In the genomic region with DNA sequence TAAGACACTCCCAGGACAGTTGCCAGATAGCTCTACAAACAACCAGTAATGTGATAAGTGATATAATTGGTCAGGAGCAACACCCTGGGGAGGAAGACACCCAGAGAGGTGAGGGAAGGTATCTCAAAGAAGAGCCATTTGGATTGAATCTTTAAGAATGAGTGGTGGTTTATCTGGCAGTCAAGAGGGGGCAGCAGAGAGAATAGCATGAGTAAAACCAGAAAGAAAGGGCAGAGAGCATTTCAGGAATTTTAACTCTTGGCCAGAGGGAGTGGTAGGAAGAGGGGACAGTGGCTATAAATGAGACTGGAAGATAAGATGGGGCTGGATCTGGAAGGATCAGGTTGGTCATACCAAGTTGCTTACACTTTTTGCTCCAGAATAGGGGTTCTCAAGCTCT, we compare ENCODE assay signal across 8 cellular contexts. TPM values are rescaled to one million over a fixed set of nuclear protein-coding genes. Genes with fewer than 3 reads are reported as not detected.
DNase-seq lines count a peak whose midpoint lies in the region; ATAC-seq and TF ChIP-seq lines count a peak whose summit lies in the region.

No MANE protein-coding gene starts in this region.

- dilution Hi-C loops in mammary epithelial cell (cut with HindIII; ENCODE audit: low sequenced_read_pairs): no loop called here

- H3K36me3 ChIP-seq in CD8-positive, alpha-beta T cell (ENCODE audit: insufficient read depth, low read length): no peaks in the 10 kb centered on the region
- no peaks in the 10 kb centered on the region for H3K36me3 ChIP-seq in mammary epithelial cell (ENCODE audit: insufficient read depth, low read length)

- no peak overlapping the region for H3K9ac ChIP-seq in mammary epithelial cell (ENCODE audit: insufficient read depth, low read length)

- H3K36me3 Mint-ChIP-seq in CD8-positive, alpha-beta T cell: no peaks in the 10 kb centered on the region
- no peaks in the 10 kb centered on the region for H3K36me3 Mint-ChIP-seq in mesothelial cell of epicardium

- no peak overlapping the region for H3K4me3 Mint-ChIP-seq in CD8-positive, alpha-beta T cell
- H3K4me3 Mint-ChIP-seq in mesothelial cell of epicardium: no peak overlapping the region

- H3K27me3 Mint-ChIP-seq in CD8-positive, alpha-beta T cell (ENCODE audit: low read depth): no peaks in the 10 kb centered on the region
- no peaks in the 10 kb centered on the region for H3K27me3 Mint-ChIP-seq in mesothelial cell of epicardium (ENCODE audit: low read depth)

- TF ChIP-seq CTCF in CD8-positive, alpha-beta T cell (IDR thresholded peaks at IDR 0.05): peak; percentile 55
- TF ChIP-seq CTCF in mammary epithelial cell (conservative IDR thresholded peaks at IDR 0.05 in 1 of 2, IDR thresholded peaks at IDR 0.05 in 1 of 2; ENCODE audit: extremely low read depth in 1 of 2, insufficient read depth in 1 of 2, low read depth in 1 of 2, low read length in 2 of 2) (peak; percentile 35 to 57), mesothelial cell of epicardium (IDR thresholded peaks at IDR 0.05; ENCODE audit: unreplicated experiment) (peak; percentile 37)

- no peaks in the 10 kb centered on the region for H3K79me2 ChIP-seq in mammary epithelial cell (ENCODE audit: insufficient read depth, low read length)

- DNase-seq in CD8-positive, alpha-beta T cell: peak in 1 of 7 experiments; percentile 20
- DNase-seq in NCI-H526 (lab: John Stamatoyannopoulos, UW) (peak; percentile 56 to 59), mammary epithelial cell (peak; percentile 32), mesothelial cell of epicardium (ENCODE audit: low spot score in 2 of 2, unreplicated experiment in 2 of 2) (no peak)
- no peak for DNase-seq in activated CD8-positive, alpha-beta memory T cell treated with anti-CD3 and anti-CD28 coated beads for 24 hours

- H3K9me3 Mint-ChIP-seq in CD8-positive, alpha-beta T cell: no peaks in the 10 kb centered on the region
- H3K9me3 Mint-ChIP-seq in mesothelial cell of epicardium: peaks cover 23% of the 10 kb centered on the region

- CTCF ChIA-PET in CD8-positive, alpha-beta T cell (lab: Charles Lee): interaction anchor here (0.7 to 2.4 kb wide), 7 partner anchors 11 to 84 kb away, joined by 3 to 14 read pairs (median 4); no protein-coding TSS in a partner anchor
- CTCF ChIA-PET in mammary epithelial cell (lab: Charles Lee; ENCODE audit: low non-redundant PET): no interaction called here

- no peaks in the 10 kb centered on the region for H4K20me1 ChIP-seq in mammary epithelial cell (ENCODE audit: insufficient read depth, low read length)

- no peak overlapping the region for H3K27ac Mint-ChIP-seq in CD8-positive, alpha-beta T cell
- no peak overlapping the region for H3K27ac Mint-ChIP-seq in mesothelial cell of epicardium

- no peaks in the 10 kb centered on the region for H3K9me3 ChIP-seq in CD8-positive, alpha-beta T cell (ENCODE audit: low read length)
- no peaks in the 10 kb centered on the region for H3K9me3 ChIP-seq in mammary epithelial cell (replicated peaks; ENCODE audit: insufficient read depth, low read length)

- no peak overlapping the region for H3K27ac ChIP-seq in CD8-positive, alpha-beta T cell (ENCODE audit: low read depth, low read length)
- H3K27ac ChIP-seq in mammary epithelial cell (ENCODE audit: insufficient read depth, low read depth, low read length): no peak overlapping the region

- in situ Hi-C loops in mammary epithelial cell (cut with MboI; ENCODE audit: low sequenced_read_pairs in 2 of 2): no loop called here

- peaks cover 5% of the 10 kb centered on the region for H3K4me1 Mint-ChIP-seq in CD8-positive, alpha-beta T cell (ENCODE audit: low read depth)
- peaks cover 10% of the 10 kb centered on the region for H3K4me1 Mint-ChIP-seq in mesothelial cell of epicardium

- intact Hi-C loops in CD8-positive, alpha-beta T cell (cut with DNase I, micrococcal nuclease): loop anchor here (1.0 to 5.0 kb wide), 5 partner anchors 31 to 80 kb away; no protein-coding TSS in a partner anchor
- intact Hi-C loops in mammary epithelial cell (cut with micrococcal nuclease): no loop called here

- no peak overlapping the region for H3K4me2 ChIP-seq in mammary epithelial cell (ENCODE audit: insufficient read depth, low read depth, low read length)

- no peaks in the 10 kb centered on the region for H3K27me3 ChIP-seq in CD8-positive, alpha-beta T cell (ENCODE audit: insufficient read depth, low read length)
- no peaks in the 10 kb centered on the region for H3K27me3 ChIP-seq in mammary epithelial cell (ENCODE audit: insufficient read depth, low read length)

- H3K4me3 ChIP-seq in CD8-positive, alpha-beta T cell (ENCODE audit: low read depth, low read length): no peak overlapping the region
- no peak overlapping the region for H3K4me3 ChIP-seq in mammary epithelial cell (replicated peaks in 1 of 3; ENCODE audit: insufficient read depth in 1 of 3, low read depth in 2 of 3, low read length in 3 of 3)

- no TSS peak for BruUV-seq in mammary epithelial cell (replicated peaks; lab: Mats Ljungman, UMichigan)

- peak; percentile 40 for ATAC-seq in CD8-positive, alpha-beta T cell
- ATAC-seq in GM21529 (IDR thresholded peaks at IDR 0.05; ENCODE audit: unreplicated experiment): peak; percentile 37
- ATAC-seq in GM21526 (IDR thresholded peaks at IDR 0.05; ENCODE audit: low FRiP score, unreplicated experiment): no peak
- no peak for ATAC-seq in GM18909 (IDR thresholded peaks at IDR 0.05; ENCODE audit: poor library complexity, unreplicated experiment)

- H3K4me1 ChIP-seq in CD8-positive, alpha-beta T cell (ENCODE audit: insufficient read depth, low read length): peaks cover 2% of the 10 kb centered on the region
- H3K4me1 ChIP-seq in mammary epithelial cell (ENCODE audit: insufficient read depth, low read length): no peaks in the 10 kb centered on the region

- POLR2A ChIA-PET in CD8-positive, alpha-beta T cell (lab: Charles Lee): no interaction called here

- H2AFZ ChIP-seq in mammary epithelial cell (ENCODE audit: low read depth, low read length): no peak overlapping the region

RNA-seq across cellular contexts. Expression of a gene that starts 5.9 kb away (rescaled TPM):
- total RNA-seq in CD8-positive, alpha-beta T cell: 100 to 1,000 TPM; 136 to 138 TPM
- total RNA-seq in mammary epithelial cell (10 to 100 TPM in 1 of 2 donors, 1 to 10 TPM in 1; 8.5 to 11.4 TPM), mesothelial cell of epicardium (57.6 to 62.7 TPM (median 58.1 TPM) in 3 replicates)
- polyA plus RNA-seq in mammary epithelial cell: 19.6 TPM
- polyA minus RNA-seq in mammary epithelial cell: 4.5 TPM

RNA-seq across cellular contexts. Expression of a gene that starts 59.6 kb away (rescaled TPM):
- total RNA-seq in CD8-positive, alpha-beta T cell: under 1 TPM in 1 of 2 experiments, not detected in 1; 0.22 TPM
- total RNA-seq in mammary epithelial cell (under 1 TPM in 1 of 2 donors, not detected in 1; 0.33 TPM), mesothelial cell of epicardium (0.38 TPM in 2 of 3 replicates, not detected in the other)
- 0.18 TPM for polyA plus RNA-seq in mammary epithelial cell
- polyA minus RNA-seq in mammary epithelial cell: not detected

Comparison
In these comparisons a context has a peak if more than half of its experiments do, and no peak if none do; other contexts are left out.
1. ATAC-seq: peak in CD8-positive, alpha-beta T cell (single experiment) and GM21529 (single experiment); none in GM21526 (single experiment) and GM18909 (single experiment).
2. DNase-seq: peak in NCI-H526 (2 of 2) and mammary epithelial cell (single experiment); none in mesothelial cell of epicardium (0 of 2) and activated CD8-positive, alpha-beta memory T cell treated with anti-CD3 and anti-CD28 coated beads for 24 hours (single experiment).
3. Peak in every context shown above with its lines, with median percentiles within 50 percentile points of each other: CTCF ChIP-seq.